7 cellular contexts compared by ENCODE assay signal in the genomic region with DNA sequence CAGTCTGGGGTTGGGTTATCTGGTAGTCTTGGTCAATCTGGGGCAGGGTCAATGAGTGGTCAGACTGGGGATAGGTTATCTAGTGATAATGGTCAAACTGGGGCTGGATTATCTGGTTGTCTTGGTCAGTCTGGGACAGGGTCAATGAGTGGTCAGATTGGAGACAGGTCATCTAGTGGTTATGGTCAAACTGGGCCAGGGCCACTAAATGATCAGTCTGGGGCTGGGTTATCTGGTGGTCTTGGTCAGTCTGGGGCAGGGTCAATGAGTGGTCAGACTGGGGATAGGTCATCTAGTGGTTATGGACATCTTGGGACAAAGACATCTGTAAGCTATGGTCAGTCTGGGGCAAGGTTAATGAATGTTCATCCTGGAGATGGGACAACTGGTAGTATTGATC. TPM values are rescaled to one million over a fixed set of nuclear protein-coding genes. Genes with fewer than 3 reads are reported as not detected.
"Had no signal": no experiment of that assay in that cellular context is flagged by ENCODE, and none has a peak within 500 bp of the region (broad histone marks: within the 10 kb centered on the region; RNA-seq: fewer than 3 reads in every experiment).

No MANE protein-coding gene starts in this region.

- H3K4me3 ChIP-seq: GM23338 had no signal

- DNase-seq: H9, HCEC 1CT, HFFc6, IMR-90 had no signal

RNA-seq across cellular contexts. Expression of a gene that starts 28.5 kb away (rescaled TPM):
- total RNA-seq: GM23338, H1, H9, HFFc6, HT-29, IMR-90 had no signal
- polyA plus RNA-seq: GM23338, H1, IMR-90 had no signal
